In the genomic region with DNA sequence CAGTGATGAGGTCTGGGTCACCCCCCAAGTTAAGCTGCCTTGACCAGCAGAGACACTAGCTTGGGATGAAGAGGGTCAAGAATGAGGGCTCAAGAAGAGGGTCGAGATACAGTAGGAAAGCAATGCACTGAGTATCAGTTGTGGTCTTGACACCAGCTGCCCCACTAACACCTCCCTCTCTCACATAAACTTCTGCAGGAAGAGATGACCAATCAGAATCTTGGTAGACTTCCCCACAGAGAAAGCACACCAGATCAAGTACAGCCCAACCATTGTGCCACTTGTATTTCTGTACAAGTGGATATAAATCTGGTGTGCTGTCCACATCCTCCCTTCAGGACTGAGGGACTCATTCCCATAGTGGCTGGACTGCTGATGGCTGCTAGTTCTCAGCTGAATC, we compare ENCODE assay signal across 25 cellular contexts.
DNase-seq lines count a peak whose midpoint lies in the region; ATAC-seq and FAIRE-seq lines count a peak whose summit lies in the region.
"Had no signal": no experiment of that assay in that cellular context is flagged by ENCODE, and none has a peak within 500 bp of the region (broad histone marks: within the 10 kb centered on the region; RNA-seq: fewer than 3 reads in every experiment).

No MANE protein-coding gene starts in this region.

- H4K91ac ChIP-seq in mesenchymal stem cell (ENCODE audit: low read length): no peak overlapping the region

- H3K27me3 Mint-ChIP-seq in activated CD4-positive, alpha-beta T cell treated with anti-CD3 and anti-CD28 coated beads for 36 hours: no peaks in the 10 kb centered on the region
- H3K27me3 Mint-ChIP-seq in stimulated activated naive CD8-positive, alpha-beta T cell treated with anti-CD3 and anti-CD28 coated beads, Interleukin-15, Interleukin-2, amounts not matched to agents 100 ng/mL and 50 ng/mL, for 24 hours: peaks cover 1% of the 10 kb centered on the region

- H2BK120ac ChIP-seq in mesenchymal stem cell (ENCODE audit: low read depth, low read length): no peak overlapping the region

- H2AFZ ChIP-seq in mesenchymal stem cell (ENCODE audit: low read depth, low read length): no peak overlapping the region
- H2AFZ ChIP-seq: GM23338 had no signal

- intact Hi-C loops in activated CD4-positive, alpha-beta T cell treated with anti-CD3 and anti-CD28 coated beads for 36 hours (cut with DNase I, micrococcal nuclease): loop anchor here in 1 of 2 experiments (10.0 kb wide), 1 partner anchor 272 kb away; no protein-coding TSS in a partner anchor

- H4K8ac ChIP-seq in mesenchymal stem cell (ENCODE audit: low read length): no peak overlapping the region

- 100% methylated on average over 1 of the region's 1 CpG for WGBS in mesenchymal stem cell

- DNase-seq in activated CD4-positive, alpha-beta T cell treated with anti-CD3 and anti-CD28 coated beads for 36 hours: no peak
- no peak for DNase-seq in activated CD4-positive, alpha-beta T cell treated with anti-CD3 and anti-CD28 coated beads, Interleukin-2, amount 50 U/mL, for 1 hour
- no peak for DNase-seq in stimulated activated naive CD8-positive, alpha-beta T cell treated with anti-CD3 and anti-CD28 coated beads, Interleukin-15, Interleukin-2, amounts not matched to agents 100 U/mL and 50 U/mL, for 24 hours
- DNase-seq in mesenchymal stem cell: no peak
- no peak for DNase-seq in hypothalamus (lab: John Stamatoyannopoulos, UW)
- DNase-seq in GM19239 (ENCODE audit: insufficient read length, low spot score): no peak
- DNase-seq: AML-193; BE2C; CD4-positive, alpha-beta T cell; CD8-positive, alpha-beta memory T cell; DMS 273 treated with DMSO at 0.1 percent for 48 hours; DMS79; EL; GDM1; H9; HFFc6 had no signal

- POLR2A ChIA-PET in activated CD4-positive, alpha-beta T cell treated with anti-CD3 and anti-CD28 coated beads for 36 hours (lab: Charles Lee): no interaction called here

- no peak overlapping the region for H2BK15ac ChIP-seq in mesenchymal stem cell (ENCODE audit: low read depth, poor library complexity, severe bottlenecking)

- no peak overlapping the region for H3K4me2 ChIP-seq in mesenchymal stem cell (ENCODE audit: low read length, poor library complexity, severe bottlenecking)
- H3K4me2 ChIP-seq: BLaER1 treated with 17β-estradiol and CSF1 and Interleukin-3, amounts not matched to agents 10 nM and 100 nM; GM23338 had no signal

- no peaks in the 10 kb centered on the region for H3K36me3 Mint-ChIP-seq in activated CD4-positive, alpha-beta T cell treated with anti-CD3 and anti-CD28 coated beads for 36 hours (ENCODE audit: low read depth)
- H3K36me3 Mint-ChIP-seq in stimulated activated naive CD8-positive, alpha-beta T cell treated with anti-CD3 and anti-CD28 coated beads, Interleukin-15, Interleukin-2, amounts not matched to agents 100 ng/mL and 50 ng/mL, for 24 hours (ENCODE audit: low read depth): no peaks in the 10 kb centered on the region
- H3K36me3 Mint-ChIP-seq: CD14-positive monocyte; CD8-positive, alpha-beta memory T cell had no signal

- peaks cover 2% of the 10 kb centered on the region for H3K79me1 ChIP-seq in mesenchymal stem cell (replicated peaks; ENCODE audit: low read length, poor library complexity, severe bottlenecking)

- no peaks in the 10 kb centered on the region for H3K9me3 Mint-ChIP-seq in activated CD4-positive, alpha-beta T cell treated with anti-CD3 and anti-CD28 coated beads for 36 hours (ENCODE audit: low read depth)
- H3K9me3 Mint-ChIP-seq in stimulated activated naive CD8-positive, alpha-beta T cell treated with anti-CD3 and anti-CD28 coated beads, Interleukin-15, Interleukin-2, amounts not matched to agents 100 ng/mL and 50 ng/mL, for 24 hours: no peaks in the 10 kb centered on the region
- H3K9me3 Mint-ChIP-seq: CD4-positive, alpha-beta T cell; CD8-positive, alpha-beta memory T cell; GM23338; H9; HFFc6 had no signal

- H3K18ac ChIP-seq in mesenchymal stem cell (ENCODE audit: low read depth in 1 of 2, low read length in 2 of 2): no peak overlapping the region

- H3K9ac ChIP-seq in mesenchymal stem cell (ENCODE audit: low read length): no peak overlapping the region
- H3K9ac ChIP-seq: BLaER1 treated with 17β-estradiol and CSF1 and Interleukin-3, amounts not matched to agents 10 nM and 100 nM had no signal

- H3K4me1 ChIP-seq in mesenchymal stem cell (ENCODE audit: control insufficient read depth, insufficient read depth, low read depth, low read length): peaks cover 4% of the 10 kb centered on the region
- H3K4me1 ChIP-seq: BE2C had no signal

- ATAC-seq in activated CD4-positive, alpha-beta T cell treated with anti-CD3 and anti-CD28 coated beads for 36 hours: no peak
- ATAC-seq in stimulated activated naive CD8-positive, alpha-beta T cell treated with anti-CD3 and anti-CD28 coated beads, Interleukin-15, Interleukin-2, amounts not matched to agents 100 U/mL and 50 U/mL, for 24 hours: no peak
- ATAC-seq: GM12878, GM23338, HCT116 had no signal

- no peak overlapping the region for H3K14ac ChIP-seq in mesenchymal stem cell (ENCODE audit: low read length in 2 of 2)

- H2BK12ac ChIP-seq in mesenchymal stem cell (ENCODE audit: low read length in 2 of 2): no peak overlapping the region

- CTCF ChIA-PET in activated CD4-positive, alpha-beta T cell treated with anti-CD3 and anti-CD28 coated beads for 36 hours (lab: Charles Lee): interaction anchor here (0.8 kb wide), 1 partner anchor 8 kb away, joined by 3 read pairs; no protein-coding TSS in a partner anchor

- no peaks in the 10 kb centered on the region for H3K9me3 ChIP-seq in mesenchymal stem cell (ENCODE audit: control insufficient read depth, low read length)
- H3K9me3 ChIP-seq: BE2C; BLaER1 treated with 17β-estradiol and CSF1 and Interleukin-3, amounts not matched to agents 10 nM and 100 nM had no signal

- no peak overlapping the region for H3K23ac ChIP-seq in mesenchymal stem cell (ENCODE audit: low read length in 2 of 2)

- FAIRE-seq in GM19239 (lab: Jason Lieb, UNC): no peak
- FAIRE-seq: A204.1, D721Med, GM12878 had no signal

- no peak overlapping the region for H2BK5ac ChIP-seq in mesenchymal stem cell (ENCODE audit: low read depth, low read length, poor library complexity, severe bottlenecking)

- H3K27ac ChIP-seq in mesenchymal stem cell (ENCODE audit: low read length, poor library complexity, severe bottlenecking): no peak overlapping the region
- H3K27ac ChIP-seq: 22Rv1; BLaER1 treated with 17β-estradiol and CSF1 and Interleukin-3, amounts not matched to agents 10 nM and 100 nM had no signal

- H3K4me3 ChIP-seq in mesenchymal stem cell (ENCODE audit: insufficient read depth in 1 of 2, low read depth in 1 of 2, low read length in 2 of 2): no peak overlapping the region
- H3K4me3 ChIP-seq: BLaER1 treated with 17β-estradiol and CSF1 and Interleukin-3, amounts not matched to agents 10 nM and 100 nM; GM12878; GM23338 had no signal

- no peak overlapping the region for H3K4me3 Mint-ChIP-seq in activated CD4-positive, alpha-beta T cell treated with anti-CD3 and anti-CD28 coated beads for 36 hours
- no peak overlapping the region for H3K4me3 Mint-ChIP-seq in stimulated activated naive CD8-positive, alpha-beta T cell treated with anti-CD3 and anti-CD28 coated beads, Interleukin-15, Interleukin-2, amounts not matched to agents 100 ng/mL and 50 ng/mL, for 24 hours
- H3K4me3 Mint-ChIP-seq: CD14-positive monocyte; CD4-positive, alpha-beta T cell; CD8-positive, alpha-beta memory T cell; GM23338; H9; HFFc6 had no signal

- H3K4ac ChIP-seq in mesenchymal stem cell (ENCODE audit: low read depth in 1 of 2, low read length in 2 of 2): no peak overlapping the region

- H3K4me1 Mint-ChIP-seq in activated CD4-positive, alpha-beta T cell treated with anti-CD3 and anti-CD28 coated beads for 36 hours: peaks cover 38% of the 10 kb centered on the region
- H3K4me1 Mint-ChIP-seq in stimulated activated naive CD8-positive, alpha-beta T cell treated with anti-CD3 and anti-CD28 coated beads, Interleukin-15, Interleukin-2, amounts not matched to agents 100 ng/mL and 50 ng/mL, for 24 hours (ENCODE audit: low read depth): peaks cover 59% of the 10 kb centered on the region
- H3K4me1 Mint-ChIP-seq: CD8-positive, alpha-beta memory T cell had no signal

- H2AK5ac ChIP-seq in mesenchymal stem cell (ENCODE audit: low read length, severe bottlenecking): peak overlapping the region; percentile 26

- H3K36me3 ChIP-seq in mesenchymal stem cell (ENCODE audit: control insufficient read depth in 1 of 2, insufficient read depth in 2 of 2, low read depth in 1 of 2, low read length in 2 of 2): no peaks in the 10 kb centered on the region
- H3K36me3 ChIP-seq: BE2C; BLaER1 treated with 17β-estradiol and CSF1 and Interleukin-3, amounts not matched to agents 10 nM and 100 nM had no signal

- peak overlapping the region; percentile 26 for H3K27ac Mint-ChIP-seq in activated CD4-positive, alpha-beta T cell treated with anti-CD3 and anti-CD28 coated beads for 36 hours
- peak overlapping the region; percentile 68 for H3K27ac Mint-ChIP-seq in stimulated activated naive CD8-positive, alpha-beta T cell treated with anti-CD3 and anti-CD28 coated beads, Interleukin-15, Interleukin-2, amounts not matched to agents 100 ng/mL and 50 ng/mL, for 24 hours
- H3K27ac Mint-ChIP-seq: CD14-positive monocyte; CD4-positive, alpha-beta T cell; CD8-positive, alpha-beta memory T cell; GM23338; H9; HFFc6 had no signal

- no peaks in the 10 kb centered on the region for H3K27me3 ChIP-seq in mesenchymal stem cell (ENCODE audit: control insufficient read depth in 1 of 2, insufficient read depth in 1 of 2, low read length in 2 of 2)
- H3K27me3 ChIP-seq: BE2C; BLaER1 treated with 17β-estradiol and CSF1 and Interleukin-3, amounts not matched to agents 10 nM and 100 nM had no signal
